ENCODE assay signal across 14 cellular contexts in genomic region chr9:22911632-22912031, GRCh38.
A peak's percentile ranks its signal among the peaks of the same experiment; 100 is the strongest.
DNase-seq lines count a peak whose midpoint lies in the region; ATAC-seq and TF ChIP-seq lines count a peak whose summit lies in the region.
"Had no signal": no experiment of that assay in that cellular context is flagged by ENCODE, and none has a peak within 500 bp of the region (broad histone marks: within the 10 kb centered on the region; RNA-seq: fewer than 3 reads in every experiment).

No MANE protein-coding gene starts in this region.

- TF ChIP-seq EP300 in esophagus muscularis mucosa (IDR thresholded peaks at IDR 0.05): no peak

- H3K4me1 ChIP-seq in GM23338 (ENCODE audit: insufficient read depth) (peaks cover 25% of the 10 kb centered on the region), OCI-LY3 (ENCODE audit: low read length) (peaks cover 64% of the 10 kb centered on the region), esophagus muscularis mucosa (no peaks in the 10 kb centered on the region)
- H3K4me1 ChIP-seq: A549, Caco-2, HAP-1 had no signal

- no peaks in the 10 kb centered on the region for H3K9me3 ChIP-seq in OCI-LY3 (ENCODE audit: insufficient read depth, low read length)
- H3K9me3 ChIP-seq in esophagus muscularis mucosa: no peaks in the 10 kb centered on the region
- H3K9me3 ChIP-seq: A549, Caco-2, HAP-1 had no signal

- H3K36me3 Mint-ChIP-seq in GM23338 (ENCODE audit: low read depth): no peaks in the 10 kb centered on the region
- H3K36me3 Mint-ChIP-seq in activated naive CD8-positive, alpha-beta T cell treated with anti-CD3 and anti-CD28 coated beads, Interleukin-2, amount 50 U/mL, for 24 hours (ENCODE audit: low read depth): no peaks in the 10 kb centered on the region

- no peaks in the 10 kb centered on the region for H3K27me3 ChIP-seq in GM23338 (ENCODE audit: insufficient read depth)
- no peaks in the 10 kb centered on the region for H3K27me3 ChIP-seq in OCI-LY3 (ENCODE audit: low read depth, low read length)
- H3K27me3 ChIP-seq in esophagus muscularis mucosa: no peaks in the 10 kb centered on the region

- no peak overlapping the region for H3K27ac Mint-ChIP-seq in GM23338
- no peak overlapping the region for H3K27ac Mint-ChIP-seq in activated naive CD8-positive, alpha-beta T cell treated with anti-CD3 and anti-CD28 coated beads, Interleukin-2, amount 50 U/mL, for 24 hours
- H3K27ac Mint-ChIP-seq: CD4-positive, alpha-beta T cell had no signal

- H3K4me1 Mint-ChIP-seq in GM23338: peaks cover 31% of the 10 kb centered on the region
- H3K4me1 Mint-ChIP-seq in activated naive CD8-positive, alpha-beta T cell treated with anti-CD3 and anti-CD28 coated beads, Interleukin-2, amount 50 U/mL, for 24 hours: no peaks in the 10 kb centered on the region

- H3K27ac ChIP-seq in GM23338 (ENCODE audit: low read depth) (no peak overlapping the region), OCI-LY3 (ENCODE audit: low read length) (peak overlapping the region; percentile 99), esophagus muscularis mucosa (replicated peaks in 1 of 4) (no peak overlapping the region)
- H3K27ac ChIP-seq: 22Rv1, A549, C4-2B had no signal

- no peaks in the 10 kb centered on the region; the same call in 2 of the 3 replicates for H3K9me3 Mint-ChIP-seq in GM23338
- H3K9me3 Mint-ChIP-seq in activated naive CD8-positive, alpha-beta T cell treated with anti-CD3 and anti-CD28 coated beads, Interleukin-2, amount 50 U/mL, for 24 hours: peaks cover 5% of the 10 kb centered on the region

- H2AFZ ChIP-seq in GM23338 (no peak overlapping the region), OCI-LY3 (ENCODE audit: low read depth, low read length) (peak overlapping the region; percentile 8; the same call in 1 of the 2 replicates)

- intact Hi-C loops in esophagus muscularis mucosa (cut with DNase I): no loop called here

- TF ChIP-seq CTCF in GM23338 (conservative IDR thresholded peaks at IDR 0.05; ENCODE audit: low read depth in 2 of 2) (no peak), OCI-LY3 (IDR thresholded peaks at IDR 0.05; ENCODE audit: low read depth, low read length) (no peak), esophagus muscularis mucosa (IDR thresholded peaks at IDR 0.05) (no peak)

- H3F3A ChIP-seq in GM23338 (replicated peaks; ENCODE audit: low read depth): no peaks in the 10 kb centered on the region

- H3K4me3 ChIP-seq in GM23338: 0 out of 2 replicates have a peak overlapping the region, but pooled peaks have one; percentile 19
- H3K4me3 ChIP-seq in OCI-LY3 (ENCODE audit: low read length): no peak overlapping the region
- no peak overlapping the region for H3K4me3 ChIP-seq in esophagus muscularis mucosa
- H3K4me3 ChIP-seq: A549, HAP-1 had no signal

- peak overlapping the region; percentile 46 for H3K4me2 ChIP-seq in GM23338
- peak overlapping the region; percentile 75; the same call in 1 of the 2 replicates for H3K4me2 ChIP-seq in OCI-LY3 (ENCODE audit: low read length)
- H3K4me2 ChIP-seq: A549 had no signal

- ATAC-seq in GM23338: peak; percentile 52
- no peak for ATAC-seq in activated naive CD8-positive, alpha-beta T cell treated with anti-CD3 and anti-CD28 coated beads, Interleukin-2, amount 50 U/mL, for 24 hours
- ATAC-seq: A549 had no signal

- 46% methylated on average over 1 of the region's 1 CpG for WGBS in esophagus muscularis mucosa

- no peak for TF ChIP-seq POLR2A in esophagus muscularis mucosa (IDR thresholded peaks at IDR 0.05; ENCODE audit: low read depth)

- H4K20me1 ChIP-seq in GM23338 (replicated peaks; ENCODE audit: insufficient read depth) (no peaks in the 10 kb centered on the region), OCI-LY3 (ENCODE audit: insufficient read depth, low read length) (no peaks in the 10 kb centered on the region)

- H3K9ac ChIP-seq in OCI-LY3 (ENCODE audit: low read length): peak overlapping the region; percentile 88; the same call in 1 of the 2 replicates

- H3K4me3 Mint-ChIP-seq in GM23338: no peak overlapping the region; the same call in 2 of the 3 replicates
- H3K4me3 Mint-ChIP-seq in activated naive CD8-positive, alpha-beta T cell treated with anti-CD3 and anti-CD28 coated beads, Interleukin-2, amount 50 U/mL, for 24 hours: no peak overlapping the region
- H3K4me3 Mint-ChIP-seq: CD4-positive, alpha-beta T cell had no signal

- H3K36me3 ChIP-seq in GM23338 (ENCODE audit: insufficient read depth) (no peaks in the 10 kb centered on the region), OCI-LY3 (replicated peaks; ENCODE audit: low read depth, low read length) (peaks cover 34% of the 10 kb centered on the region), esophagus muscularis mucosa (no peaks in the 10 kb centered on the region)
- H3K36me3 ChIP-seq: HAP-1 had no signal

- DNase-seq in GM23338 (ENCODE audit: low spot score) (peak; percentile 17), iPS DF 4.7 (ENCODE audit: extremely low read depth, low spot score) (peak; percentile 11), left kidney (ENCODE audit: low read depth, low spot score) (peak; percentile 24), esophagus muscularis mucosa (ENCODE audit: extremely low spot score) (no peak), NCI-H82 (lab: John Stamatoyannopoulos, UW) (no peak)
- DNase-seq in activated naive CD8-positive, alpha-beta T cell treated with anti-CD3 and anti-CD28 coated beads, Interleukin-2, amount 50 U/mL, for 24 hours: no peak
- DNase-seq: AML-193; Caco-2; CD4-positive, alpha-beta T cell had no signal

- no peaks in the 10 kb centered on the region for H3K27me3 Mint-ChIP-seq in GM23338 (ENCODE audit: insufficient read depth, low read depth, poor library complexity)
- H3K27me3 Mint-ChIP-seq in activated naive CD8-positive, alpha-beta T cell treated with anti-CD3 and anti-CD28 coated beads, Interleukin-2, amount 50 U/mL, for 24 hours: no peaks in the 10 kb centered on the region
- H3K27me3 Mint-ChIP-seq: CD4-positive, alpha-beta T cell had no signal

- H3K9me2 ChIP-seq in GM23338 (ENCODE audit: insufficient read depth): no peaks in the 10 kb centered on the region

- no peaks in the 10 kb centered on the region for H3K79me2 ChIP-seq in GM23338 (replicated peaks; ENCODE audit: insufficient read depth)
- H3K79me2 ChIP-seq in OCI-LY3 (ENCODE audit: low read length): no peaks in the 10 kb centered on the region

TF ChIP-seq in GM23338, 12 proteins besides CTCF, POLR2A, EP300 and RAD21:
- 0 out of 2 replicates have a peak, but pooled peaks have one; percentile 3 for TF ChIP-seq NANOG (IDR thresholded peaks at IDR 0.05; ENCODE audit: borderline replicate concordance)
- TF ChIP-seq, protein P1, sequence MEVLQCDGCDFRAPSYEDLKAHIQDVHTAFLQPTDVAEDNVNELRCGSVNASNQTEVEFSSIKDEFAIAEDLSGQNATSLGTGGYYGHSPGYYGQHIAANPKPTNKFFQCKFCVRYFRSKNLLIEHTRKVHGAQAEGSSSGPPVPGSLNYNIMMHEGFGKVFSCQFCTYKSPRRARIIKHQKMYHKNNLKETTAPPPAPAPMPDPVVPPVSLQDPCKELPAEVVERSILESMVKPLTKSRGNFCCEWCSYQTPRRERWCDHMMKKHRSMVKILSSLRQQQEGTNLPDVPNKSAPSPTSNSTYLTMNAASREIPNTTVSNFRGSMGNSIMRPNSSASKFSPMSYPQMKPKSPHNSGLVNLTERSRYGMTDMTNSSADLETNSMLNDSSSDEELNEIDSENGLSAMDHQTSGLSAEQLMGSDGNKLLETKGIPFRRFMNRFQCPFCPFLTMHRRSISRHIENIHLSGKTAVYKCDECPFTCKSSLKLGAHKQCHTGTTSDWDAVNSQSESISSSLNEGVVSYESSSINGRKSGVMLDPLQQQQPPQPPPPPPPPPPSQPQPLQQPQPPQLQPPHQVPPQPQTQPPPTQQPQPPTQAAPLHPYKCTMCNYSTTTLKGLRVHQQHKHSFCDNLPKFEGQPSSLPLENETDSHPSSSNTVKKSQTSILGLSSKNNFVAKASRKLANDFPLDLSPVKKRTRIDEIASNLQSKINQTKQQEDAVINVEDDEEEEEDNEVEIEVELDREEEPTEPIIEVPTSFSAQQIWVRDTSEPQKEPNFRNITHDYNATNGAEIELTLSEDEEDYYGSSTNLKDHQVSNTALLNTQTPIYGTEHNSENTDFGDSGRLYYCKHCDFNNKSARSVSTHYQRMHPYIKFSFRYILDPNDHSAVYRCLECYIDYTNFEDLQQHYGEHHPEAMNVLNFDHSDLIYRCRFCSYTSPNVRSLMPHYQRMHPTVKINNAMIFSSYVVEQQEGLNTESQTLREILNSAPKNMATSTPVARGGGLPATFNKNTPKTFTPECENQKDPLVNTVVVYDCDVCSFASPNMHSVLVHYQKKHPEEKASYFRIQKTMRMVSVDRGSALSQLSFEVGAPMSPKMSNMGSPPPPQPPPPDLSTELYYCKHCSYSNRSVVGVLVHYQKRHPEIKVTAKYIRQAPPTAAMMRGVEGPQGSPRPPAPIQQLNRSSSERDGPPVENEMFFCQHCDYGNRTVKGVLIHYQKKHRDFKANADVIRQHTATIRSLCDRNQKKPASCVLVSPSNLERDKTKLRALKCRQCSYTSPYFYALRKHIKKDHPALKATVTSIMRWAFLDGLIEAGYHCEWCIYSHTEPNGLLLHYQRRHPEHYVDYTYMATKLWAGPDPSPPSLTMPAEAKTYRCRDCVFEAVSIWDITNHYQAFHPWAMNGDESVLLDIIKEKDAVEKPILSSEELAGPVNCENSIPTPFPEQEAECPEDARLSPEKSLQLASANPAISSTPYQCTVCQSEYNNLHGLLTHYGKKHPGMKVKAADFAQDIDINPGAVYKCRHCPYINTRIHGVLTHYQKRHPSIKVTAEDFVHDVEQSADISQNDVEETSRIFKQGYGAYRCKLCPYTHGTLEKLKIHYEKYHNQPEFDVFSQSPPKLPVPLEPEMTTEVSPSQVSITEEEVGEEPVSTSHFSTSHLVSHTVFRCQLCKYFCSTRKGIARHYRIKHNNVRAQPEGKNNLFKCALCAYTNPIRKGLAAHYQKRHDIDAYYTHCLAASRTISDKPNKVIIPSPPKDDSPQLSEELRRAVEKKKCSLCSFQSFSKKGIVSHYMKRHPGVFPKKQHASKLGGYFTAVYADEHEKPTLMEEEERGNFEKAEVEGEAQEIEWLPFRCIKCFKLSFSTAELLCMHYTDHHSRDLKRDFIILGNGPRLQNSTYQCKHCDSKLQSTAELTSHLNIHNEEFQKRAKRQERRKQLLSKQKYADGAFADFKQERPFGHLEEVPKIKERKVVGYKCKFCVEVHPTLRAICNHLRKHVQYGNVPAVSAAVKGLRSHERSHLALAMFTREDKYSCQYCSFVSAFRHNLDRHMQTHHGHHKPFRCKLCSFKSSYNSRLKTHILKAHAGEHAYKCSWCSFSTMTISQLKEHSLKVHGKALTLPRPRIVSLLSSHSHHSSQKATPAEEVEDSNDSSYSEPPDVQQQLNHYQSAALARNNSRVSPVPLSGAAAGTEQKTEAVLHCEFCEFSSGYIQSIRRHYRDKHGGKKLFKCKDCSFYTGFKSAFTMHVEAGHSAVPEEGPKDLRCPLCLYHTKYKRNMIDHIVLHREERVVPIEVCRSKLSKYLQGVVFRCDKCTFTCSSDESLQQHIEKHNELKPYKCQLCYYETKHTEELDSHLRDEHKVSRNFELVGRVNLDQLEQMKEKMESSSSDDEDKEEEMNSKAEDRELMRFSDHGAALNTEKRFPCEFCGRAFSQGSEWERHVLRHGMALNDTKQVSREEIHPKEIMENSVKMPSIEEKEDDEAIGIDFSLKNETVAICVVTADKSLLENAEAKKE (CRISPR knock-in tag; IDR thresholded peaks at IDR 0.05): no peak

Comparison
In these comparisons a context has a peak if more than half of its experiments do, and no peak if none do; other contexts are left out.
1. DNase-seq: peak in GM23338 (single experiment), iPS DF 4.7 (single experiment) and left kidney (single experiment); none in esophagus muscularis mucosa (single experiment), activated naive CD8-positive, alpha-beta T cell treated with anti-CD3 and anti-CD28 coated beads, Interleukin-2, amount 50 U/mL, for 24 hours (single experiment) and NCI-H82 (single experiment).